In the genomic region with DNA sequence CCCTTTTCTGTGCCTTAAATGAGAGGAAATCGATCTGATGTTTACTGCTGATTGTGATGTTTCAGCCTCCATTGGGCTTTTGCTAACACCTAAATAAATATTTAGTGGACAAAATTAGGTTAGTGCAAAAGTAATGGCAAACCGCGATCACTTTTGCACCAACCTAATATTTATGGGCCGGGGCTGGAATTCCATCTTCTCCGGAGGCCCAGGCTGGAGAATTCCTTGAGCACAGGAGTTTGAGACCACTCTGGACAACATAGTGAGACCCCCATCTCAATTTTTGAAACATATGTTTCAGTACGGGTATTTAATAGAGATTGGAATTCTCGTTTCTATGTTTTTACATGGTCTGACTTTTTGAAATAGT, we compare ENCODE assay signal across 8 cellular contexts. TPM values are rescaled to one million over a fixed set of nuclear protein-coding genes. Genes with fewer than 3 reads are reported as not detected.
DNase-seq lines count a peak whose midpoint lies in the region; ATAC-seq and TF ChIP-seq lines count a peak whose summit lies in the region.

No MANE protein-coding gene starts in this region.

- H4K20me1 ChIP-seq in BLaER1 treated with 17β-estradiol and CSF1 and Interleukin-3, amounts not matched to agents 10 nM and 100 nM: no peaks in the 10 kb centered on the region

- TF ChIP-seq CTCF in epithelial cell of esophagus (IDR thresholded peaks at IDR 0.05; ENCODE audit: insufficient read depth, low read depth, low read length, missing control alignments): no peak
- TF ChIP-seq CTCF in neutrophil (IDR thresholded peaks at IDR 0.05): no peak

- ATAC-seq in GM21390 (IDR thresholded peaks at IDR 0.05; ENCODE audit: unreplicated experiment) (no peak), HG02642 (IDR thresholded peaks at IDR 0.05; ENCODE audit: poor library complexity, unreplicated experiment) (no peak)

- peaks cover 0 to 13% (median 9%) of the 10 kb centered on the region in 10 experiments; a peak in 13 of 20 replicates for H3K4me1 ChIP-seq in BLaER1 treated with 17β-estradiol and CSF1 and Interleukin-3, amounts not matched to agents 10 nM and 100 nM
- H3K4me1 ChIP-seq in SJSA1 (replicated peaks): no peaks in the 10 kb centered on the region
- H3K4me1 ChIP-seq in neutrophil (ENCODE audit: control insufficient read depth in 1 of 2, insufficient read depth in 1 of 2, low read depth in 1 of 2, low read length in 1 of 2): peaks cover 4 to 11% of the 10 kb centered on the region in 2 experiments

- DNase-seq in SJSA1 (ENCODE audit: low read depth in 1 of 2, low spot score in 2 of 2) (no peak), epithelial cell of esophagus (ENCODE audit: low read depth) (no peak), HuH-7 (ENCODE audit: low spot score) (no peak), Ammon's horn (ENCODE audit: low spot score) (no peak)

- H3K27me3 ChIP-seq in BLaER1 treated with 17β-estradiol and CSF1 and Interleukin-3, amounts not matched to agents 10 nM and 100 nM: no peaks in the 10 kb centered on the region
- H3K27me3 ChIP-seq in SJSA1 (replicated peaks) (no peaks in the 10 kb centered on the region), neutrophil (no peaks in the 10 kb centered on the region)

- H3K4me3 ChIP-seq in BLaER1 treated with 17β-estradiol and CSF1 and Interleukin-3, amounts not matched to agents 10 nM and 100 nM: peak overlapping the region; percentile 68 to 88 (median 76)
- H3K4me3 ChIP-seq in SJSA1 (peak overlapping the region; percentile 44), epithelial cell of esophagus (ENCODE audit: low read length) (peak overlapping the region; percentile 98), neutrophil (ENCODE audit: low read depth in 1 of 2, low read length in 1 of 2) (peak overlapping the region; percentile 66 to 81)

- H3K27ac ChIP-seq in BLaER1 treated with 17β-estradiol and CSF1 and Interleukin-3, amounts not matched to agents 10 nM and 100 nM: peak overlapping the region; percentile 92 to 99 (median 98)
- peak overlapping the region; percentile 87 for H3K27ac ChIP-seq in SJSA1
- H3K27ac ChIP-seq in neutrophil: no peak overlapping the region

- peak overlapping the region; percentile 70 to 91 (median 85) for H3K4me2 ChIP-seq in BLaER1 treated with 17β-estradiol and CSF1 and Interleukin-3, amounts not matched to agents 10 nM and 100 nM

- peaks cover 53 to 84% (median 77%) of the 10 kb centered on the region in 11 experiments for H3K36me3 ChIP-seq in BLaER1 treated with 17β-estradiol and CSF1 and Interleukin-3, amounts not matched to agents 10 nM and 100 nM
- H3K36me3 ChIP-seq in SJSA1 (no peaks in the 10 kb centered on the region), neutrophil (no peaks in the 10 kb centered on the region)

- H3K9ac ChIP-seq in BLaER1 treated with 17β-estradiol and CSF1 and Interleukin-3, amounts not matched to agents 10 nM and 100 nM: peak overlapping the region; percentile 88 to 99 (median 95)

- peaks cover 84 to 99% (median 92%) of the 10 kb centered on the region in 11 experiments for H3K9me3 ChIP-seq in BLaER1 treated with 17β-estradiol and CSF1 and Interleukin-3, amounts not matched to agents 10 nM and 100 nM (replicated peaks in 1 of 11)
- H3K9me3 ChIP-seq in SJSA1 (replicated peaks) (peaks cover 18% of the 10 kb centered on the region; the same call in 1 of the 2 replicates), neutrophil (peaks cover 28% of the 10 kb centered on the region)

RNA-seq across cellular contexts. Expression of a gene that starts 0.6 kb away (rescaled TPM):
- 7.7 and 8.7 TPM in 2 replicates for total RNA-seq in SJSA1 (2014; rRNA removed; shearing (Covaris generic))

RNA-seq across cellular contexts. Expression of a gene that starts 27.3 kb away (rescaled TPM):
- total RNA-seq in SJSA1 (2014; rRNA removed; shearing (Covaris generic)): 8.6 and 12.6 TPM in 2 replicates

RNA-seq across cellular contexts. Expression of a gene that starts 34.3 kb away (rescaled TPM):
- 1.6 and 2.5 TPM in 2 replicates for total RNA-seq in SJSA1 (2014; rRNA removed; shearing (Covaris generic))

RNA-seq across cellular contexts. Expression of a gene that starts 58.6 kb away (rescaled TPM):
- total RNA-seq in SJSA1 (2014; rRNA removed; shearing (Covaris generic)): not detected in 2 replicates

Comparison
In these comparisons a context has a peak if more than half of its experiments do, and no peak if none do; other contexts are left out.
1. H3K4me3 ChIP-seq: peak in every context shown above with its lines; median percentile 98 in epithelial cell of esophagus; 76 in BLaER1 treated with 17β-estradiol and CSF1 and Interleukin-3, amounts not matched to agents 10 nM and 100 nM; 74 in neutrophil; 44 in SJSA1.